Comparison of ENCODE assay signal across 18 cellular contexts in the genomic region with DNA sequence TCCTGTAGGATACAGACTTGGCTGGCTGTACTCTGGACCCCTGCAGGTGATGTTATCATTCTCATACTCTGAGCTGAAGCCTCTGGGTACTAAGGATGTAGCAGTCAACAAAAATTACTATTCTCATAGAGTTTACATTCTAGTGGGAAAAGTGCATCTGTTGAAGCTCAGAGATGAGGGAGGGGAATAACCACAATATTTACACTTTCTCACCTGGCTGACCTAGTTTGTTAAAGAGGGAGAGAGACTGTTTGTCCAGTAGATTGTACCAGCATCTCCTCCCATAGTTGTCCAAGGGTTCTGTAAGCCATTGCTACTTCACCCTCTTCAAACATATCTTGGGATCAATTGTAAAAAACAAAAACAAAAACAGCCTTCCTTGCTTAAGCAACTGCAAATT.
"Had no signal": no experiment of that assay in that cellular context is flagged by ENCODE, and none has a peak within 500 bp of the region (broad histone marks: within the 10 kb centered on the region; RNA-seq: fewer than 3 reads in every experiment).

No MANE protein-coding gene starts in this region.

- H3K27ac ChIP-seq: epithelial cell of prostate, esophagus squamous epithelium, tibial artery, upper lobe of left lung, uterus had no signal

- H3K4me3 Mint-ChIP-seq: effector memory CD8-positive, alpha-beta T cell; natural killer cell treated with Interleukin-12 subunit alpha and Interleukin-12 subunit beta and Interleukin-15 and Interleukin-18, amount 100 ng/mL, for 72 hours had no signal

- FAIRE-seq: small intestine had no signal

- H3K9me3 Mint-ChIP-seq: effector memory CD8-positive, alpha-beta T cell; natural killer cell treated with Interleukin-12 subunit alpha and Interleukin-12 subunit beta and Interleukin-15 and Interleukin-18, amount 100 ng/mL, for 72 hours had no signal

- H3K4me3 ChIP-seq: esophagus squamous epithelium, lung, tibial artery, upper lobe of left lung, uterus had no signal

- H3K36me3 ChIP-seq: esophagus squamous epithelium, tibial artery, upper lobe of left lung, uterus had no signal

- H3K9me3 ChIP-seq: esophagus squamous epithelium, upper lobe of left lung, uterus had no signal

- DNase-seq: cortex of kidney; effector memory CD8-positive, alpha-beta T cell; esophagus squamous epithelium; foreskin fibroblast; left colon; left ventricle myocardium superior; mesenchymal stem cell; midbrain; posterior cingulate gyrus; small intestine; stimulated activated CD4-positive, alpha-beta T cell treated with anti-CD3 and anti-CD28 coated beads, Interleukin-12 subunit alpha, Interleukin-12 subunit beta, amount 100 ng/mL, for 4 hours; stimulated activated naive CD8-positive, alpha-beta T cell treated with anti-CD3 and anti-CD28 coated beads, Interleukin-15, Interleukin-2, amounts not matched to agents 100 U/mL and 50 U/mL, for 24 hours; tibial artery; upper lobe of left lung; uterus had no signal

- H3K36me3 Mint-ChIP-seq: natural killer cell treated with Interleukin-12 subunit alpha and Interleukin-12 subunit beta and Interleukin-15 and Interleukin-18, amount 100 ng/mL, for 72 hours had no signal

- H3K27ac Mint-ChIP-seq: effector memory CD8-positive, alpha-beta T cell; natural killer cell treated with Interleukin-12 subunit alpha and Interleukin-12 subunit beta and Interleukin-15 and Interleukin-18, amount 100 ng/mL, for 72 hours had no signal

- H3K27me3 ChIP-seq: esophagus squamous epithelium, tibial artery, upper lobe of left lung, uterus had no signal

- H3K27me3 Mint-ChIP-seq: effector memory CD8-positive, alpha-beta T cell; natural killer cell treated with Interleukin-12 subunit alpha and Interleukin-12 subunit beta and Interleukin-15 and Interleukin-18, amount 100 ng/mL, for 72 hours had no signal

- ATAC-seq: effector memory CD8-positive, alpha-beta T cell; left colon; left ventricle myocardium superior; natural killer cell treated with Interleukin-12 subunit alpha and Interleukin-12 subunit beta and Interleukin-15 and Interleukin-18, amount 100 ng/mL, for 72 hours; stimulated activated naive CD8-positive, alpha-beta T cell treated with anti-CD3 and anti-CD28 coated beads, Interleukin-15, Interleukin-2, amounts not matched to agents 100 U/mL and 50 U/mL, for 24 hours had no signal

- H3K4me1 ChIP-seq: esophagus squamous epithelium, tibial artery, upper lobe of left lung, uterus had no signal
